Comparison of ENCODE assay signal across 3 cellular contexts in genomic region chr1:37255111-37255795, GRCh38.
TF ChIP-seq lines count a peak whose summit lies in the region.

No MANE protein-coding gene starts in this region.

TF ChIP-seq in SK-N-SH, 30 proteins besides CTCF, POLR2A, EP300 and RAD21:
- TF ChIP-seq, protein P1, sequence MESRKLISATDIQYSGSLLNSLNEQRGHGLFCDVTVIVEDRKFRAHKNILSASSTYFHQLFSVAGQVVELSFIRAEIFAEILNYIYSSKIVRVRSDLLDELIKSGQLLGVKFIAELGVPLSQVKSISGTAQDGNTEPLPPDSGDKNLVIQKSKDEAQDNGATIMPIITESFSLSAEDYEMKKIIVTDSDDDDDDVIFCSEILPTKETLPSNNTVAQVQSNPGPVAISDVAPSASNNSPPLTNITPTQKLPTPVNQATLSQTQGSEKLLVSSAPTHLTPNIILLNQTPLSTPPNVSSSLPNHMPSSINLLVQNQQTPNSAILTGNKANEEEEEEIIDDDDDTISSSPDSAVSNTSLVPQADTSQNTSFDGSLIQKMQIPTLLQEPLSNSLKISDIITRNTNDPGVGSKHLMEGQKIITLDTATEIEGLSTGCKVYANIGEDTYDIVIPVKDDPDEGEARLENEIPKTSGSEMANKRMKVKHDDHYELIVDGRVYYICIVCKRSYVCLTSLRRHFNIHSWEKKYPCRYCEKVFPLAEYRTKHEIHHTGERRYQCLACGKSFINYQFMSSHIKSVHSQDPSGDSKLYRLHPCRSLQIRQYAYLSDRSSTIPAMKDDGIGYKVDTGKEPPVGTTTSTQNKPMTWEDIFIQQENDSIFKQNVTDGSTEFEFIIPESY (IDR thresholded peaks at IDR 0.05; ENCODE audit: borderline replicate concordance, low read depth), result no peak
- TF ChIP-seq TCF12 (IDR thresholded peaks at IDR 0.05) (no peak), GATA2 (CRISPR knock-in tag; IDR thresholded peaks at IDR 0.05) (no peak), EZH2phosphoT487 (IDR thresholded peaks at IDR 0.05; ENCODE audit: borderline replicate concordance, low read depth) (no peak), USF1 (IDR thresholded peaks at IDR 0.05; ENCODE audit: borderline replicate concordance, low read depth) (no peak), NFIC (IDR thresholded peaks at IDR 0.05; ENCODE audit: borderline replicate concordance) (no peak), FOXJ3 (CRISPR knock-in tag; IDR thresholded peaks at IDR 0.05) (no peak), REST (IDR thresholded peaks at IDR 0.05; ENCODE audit: low read depth, low read length) (peak; percentile 77), TEAD4 (IDR thresholded peaks at IDR 0.05; ENCODE audit: borderline replicate concordance, insufficient read depth) (no peak)
TF ChIP-seq in SK-N-SH: peak in this region for 1.

TF ChIP-seq in SK-N-SH treated with all-trans-retinoic acid at 6 μM for 48 hours, 23 proteins besides CTCF, POLR2A, EP300 and RAD21 (continued from another document):
- TF ChIP-seq, protein P2, sequence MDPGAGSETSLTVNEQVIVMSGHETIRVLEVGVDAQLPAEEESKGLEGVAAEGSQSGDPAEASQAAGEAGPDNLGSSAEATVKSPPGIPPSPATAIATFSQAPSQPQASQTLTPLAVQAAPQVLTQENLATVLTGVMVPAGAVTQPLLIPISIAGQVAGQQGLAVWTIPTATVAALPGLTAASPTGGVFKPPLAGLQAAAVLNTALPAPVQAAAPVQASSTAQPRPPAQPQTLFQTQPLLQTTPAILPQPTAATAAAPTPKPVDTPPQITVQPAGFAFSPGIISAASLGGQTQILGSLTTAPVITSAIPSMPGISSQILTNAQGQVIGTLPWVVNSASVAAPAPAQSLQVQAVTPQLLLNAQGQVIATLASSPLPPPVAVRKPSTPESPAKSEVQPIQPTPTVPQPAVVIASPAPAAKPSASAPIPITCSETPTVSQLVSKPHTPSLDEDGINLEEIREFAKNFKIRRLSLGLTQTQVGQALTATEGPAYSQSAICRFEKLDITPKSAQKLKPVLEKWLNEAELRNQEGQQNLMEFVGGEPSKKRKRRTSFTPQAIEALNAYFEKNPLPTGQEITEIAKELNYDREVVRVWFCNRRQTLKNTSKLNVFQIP (CRISPR knock-in tag; IDR thresholded peaks at IDR 0.05; ENCODE audit: borderline replicate concordance, low read depth), result no peak
- TF ChIP-seq OSR1 (CRISPR knock-in tag; IDR thresholded peaks at IDR 0.05), result no peak
- no peak for TF ChIP-seq RARB (CRISPR knock-in tag; IDR thresholded peaks at IDR 0.05)
- no peak for TF ChIP-seq ZNF8 (CRISPR knock-in tag; IDR thresholded peaks at IDR 0.05)
- TF ChIP-seq, protein P3, sequence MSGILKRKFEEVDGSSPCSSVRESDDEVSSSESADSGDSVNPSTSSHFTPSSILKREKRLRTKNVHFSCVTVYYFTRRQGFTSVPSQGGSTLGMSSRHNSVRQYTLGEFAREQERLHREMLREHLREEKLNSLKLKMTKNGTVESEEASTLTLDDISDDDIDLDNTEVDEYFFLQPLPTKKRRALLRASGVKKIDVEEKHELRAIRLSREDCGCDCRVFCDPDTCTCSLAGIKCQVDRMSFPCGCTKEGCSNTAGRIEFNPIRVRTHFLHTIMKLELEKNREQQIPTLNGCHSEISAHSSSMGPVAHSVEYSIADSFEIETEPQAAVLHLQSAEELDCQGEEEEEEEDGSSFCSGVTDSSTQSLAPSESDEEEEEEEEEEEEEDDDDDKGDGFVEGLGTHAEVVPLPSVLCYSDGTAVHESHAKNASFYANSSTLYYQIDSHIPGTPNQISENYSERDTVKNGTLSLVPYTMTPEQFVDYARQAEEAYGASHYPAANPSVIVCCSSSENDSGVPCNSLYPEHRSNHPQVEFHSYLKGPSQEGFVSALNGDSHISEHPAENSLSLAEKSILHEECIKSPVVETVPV (CRISPR knock-in tag; IDR thresholded peaks at IDR 0.05), result no peak
- no peak for TF ChIP-seq TCF4 (CRISPR knock-in tag; IDR thresholded peaks at IDR 0.05; ENCODE audit: borderline replicate concordance)
- no peak for TF ChIP-seq TOX (CRISPR knock-in tag; IDR thresholded peaks at IDR 0.05; ENCODE audit: borderline replicate concordance)
- no peak for TF ChIP-seq ZNF70 (CRISPR knock-in tag; IDR thresholded peaks at IDR 0.05)
- TF ChIP-seq BACH2 (CRISPR knock-in tag; IDR thresholded peaks at IDR 0.05; ENCODE audit: borderline replicate concordance), result no peak
- TF ChIP-seq, protein P4, sequence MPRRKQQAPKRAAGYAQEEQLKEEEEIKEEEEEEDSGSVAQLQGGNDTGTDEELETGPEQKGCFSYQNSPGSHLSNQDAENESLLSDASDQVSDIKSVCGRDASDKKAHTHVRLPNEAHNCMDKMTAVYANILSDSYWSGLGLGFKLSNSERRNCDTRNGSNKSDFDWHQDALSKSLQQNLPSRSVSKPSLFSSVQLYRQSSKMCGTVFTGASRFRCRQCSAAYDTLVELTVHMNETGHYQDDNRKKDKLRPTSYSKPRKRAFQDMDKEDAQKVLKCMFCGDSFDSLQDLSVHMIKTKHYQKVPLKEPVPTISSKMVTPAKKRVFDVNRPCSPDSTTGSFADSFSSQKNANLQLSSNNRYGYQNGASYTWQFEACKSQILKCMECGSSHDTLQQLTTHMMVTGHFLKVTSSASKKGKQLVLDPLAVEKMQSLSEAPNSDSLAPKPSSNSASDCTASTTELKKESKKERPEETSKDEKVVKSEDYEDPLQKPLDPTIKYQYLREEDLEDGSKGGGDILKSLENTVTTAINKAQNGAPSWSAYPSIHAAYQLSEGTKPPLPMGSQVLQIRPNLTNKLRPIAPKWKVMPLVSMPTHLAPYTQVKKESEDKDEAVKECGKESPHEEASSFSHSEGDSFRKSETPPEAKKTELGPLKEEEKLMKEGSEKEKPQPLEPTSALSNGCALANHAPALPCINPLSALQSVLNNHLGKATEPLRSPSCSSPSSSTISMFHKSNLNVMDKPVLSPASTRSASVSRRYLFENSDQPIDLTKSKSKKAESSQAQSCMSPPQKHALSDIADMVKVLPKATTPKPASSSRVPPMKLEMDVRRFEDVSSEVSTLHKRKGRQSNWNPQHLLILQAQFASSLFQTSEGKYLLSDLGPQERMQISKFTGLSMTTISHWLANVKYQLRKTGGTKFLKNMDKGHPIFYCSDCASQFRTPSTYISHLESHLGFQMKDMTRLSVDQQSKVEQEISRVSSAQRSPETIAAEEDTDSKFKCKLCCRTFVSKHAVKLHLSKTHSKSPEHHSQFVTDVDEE (CRISPR knock-in tag; IDR thresholded peaks at IDR 0.05), result no peak
- no peak for TF ChIP-seq PPARA (CRISPR knock-in tag; IDR thresholded peaks at IDR 0.05; ENCODE audit: borderline replicate concordance)
- TF ChIP-seq SNAI2 (CRISPR knock-in tag; IDR thresholded peaks at IDR 0.05), result no peak
- TF ChIP-seq ZC3H10 (CRISPR knock-in tag; IDR thresholded peaks at IDR 0.05), result no peak
- TF ChIP-seq, protein P5, sequence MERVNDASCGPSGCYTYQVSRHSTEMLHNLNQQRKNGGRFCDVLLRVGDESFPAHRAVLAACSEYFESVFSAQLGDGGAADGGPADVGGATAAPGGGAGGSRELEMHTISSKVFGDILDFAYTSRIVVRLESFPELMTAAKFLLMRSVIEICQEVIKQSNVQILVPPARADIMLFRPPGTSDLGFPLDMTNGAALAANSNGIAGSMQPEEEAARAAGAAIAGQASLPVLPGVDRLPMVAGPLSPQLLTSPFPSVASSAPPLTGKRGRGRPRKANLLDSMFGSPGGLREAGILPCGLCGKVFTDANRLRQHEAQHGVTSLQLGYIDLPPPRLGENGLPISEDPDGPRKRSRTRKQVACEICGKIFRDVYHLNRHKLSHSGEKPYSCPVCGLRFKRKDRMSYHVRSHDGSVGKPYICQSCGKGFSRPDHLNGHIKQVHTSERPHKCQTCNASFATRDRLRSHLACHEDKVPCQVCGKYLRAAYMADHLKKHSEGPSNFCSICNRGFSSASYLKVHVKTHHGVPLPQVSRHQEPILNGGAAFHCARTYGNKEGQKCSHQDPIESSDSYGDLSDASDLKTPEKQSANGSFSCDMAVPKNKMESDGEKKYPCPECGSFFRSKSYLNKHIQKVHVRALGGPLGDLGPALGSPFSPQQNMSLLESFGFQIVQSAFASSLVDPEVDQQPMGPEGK (CRISPR knock-in tag; IDR thresholded peaks at IDR 0.05; ENCODE audit: borderline replicate concordance), result no peak

TF ChIP-seq in H1, 55 proteins besides CTCF, POLR2A, EP300 and RAD21 (continues in another document):
- TF ChIP-seq, protein P6, sequence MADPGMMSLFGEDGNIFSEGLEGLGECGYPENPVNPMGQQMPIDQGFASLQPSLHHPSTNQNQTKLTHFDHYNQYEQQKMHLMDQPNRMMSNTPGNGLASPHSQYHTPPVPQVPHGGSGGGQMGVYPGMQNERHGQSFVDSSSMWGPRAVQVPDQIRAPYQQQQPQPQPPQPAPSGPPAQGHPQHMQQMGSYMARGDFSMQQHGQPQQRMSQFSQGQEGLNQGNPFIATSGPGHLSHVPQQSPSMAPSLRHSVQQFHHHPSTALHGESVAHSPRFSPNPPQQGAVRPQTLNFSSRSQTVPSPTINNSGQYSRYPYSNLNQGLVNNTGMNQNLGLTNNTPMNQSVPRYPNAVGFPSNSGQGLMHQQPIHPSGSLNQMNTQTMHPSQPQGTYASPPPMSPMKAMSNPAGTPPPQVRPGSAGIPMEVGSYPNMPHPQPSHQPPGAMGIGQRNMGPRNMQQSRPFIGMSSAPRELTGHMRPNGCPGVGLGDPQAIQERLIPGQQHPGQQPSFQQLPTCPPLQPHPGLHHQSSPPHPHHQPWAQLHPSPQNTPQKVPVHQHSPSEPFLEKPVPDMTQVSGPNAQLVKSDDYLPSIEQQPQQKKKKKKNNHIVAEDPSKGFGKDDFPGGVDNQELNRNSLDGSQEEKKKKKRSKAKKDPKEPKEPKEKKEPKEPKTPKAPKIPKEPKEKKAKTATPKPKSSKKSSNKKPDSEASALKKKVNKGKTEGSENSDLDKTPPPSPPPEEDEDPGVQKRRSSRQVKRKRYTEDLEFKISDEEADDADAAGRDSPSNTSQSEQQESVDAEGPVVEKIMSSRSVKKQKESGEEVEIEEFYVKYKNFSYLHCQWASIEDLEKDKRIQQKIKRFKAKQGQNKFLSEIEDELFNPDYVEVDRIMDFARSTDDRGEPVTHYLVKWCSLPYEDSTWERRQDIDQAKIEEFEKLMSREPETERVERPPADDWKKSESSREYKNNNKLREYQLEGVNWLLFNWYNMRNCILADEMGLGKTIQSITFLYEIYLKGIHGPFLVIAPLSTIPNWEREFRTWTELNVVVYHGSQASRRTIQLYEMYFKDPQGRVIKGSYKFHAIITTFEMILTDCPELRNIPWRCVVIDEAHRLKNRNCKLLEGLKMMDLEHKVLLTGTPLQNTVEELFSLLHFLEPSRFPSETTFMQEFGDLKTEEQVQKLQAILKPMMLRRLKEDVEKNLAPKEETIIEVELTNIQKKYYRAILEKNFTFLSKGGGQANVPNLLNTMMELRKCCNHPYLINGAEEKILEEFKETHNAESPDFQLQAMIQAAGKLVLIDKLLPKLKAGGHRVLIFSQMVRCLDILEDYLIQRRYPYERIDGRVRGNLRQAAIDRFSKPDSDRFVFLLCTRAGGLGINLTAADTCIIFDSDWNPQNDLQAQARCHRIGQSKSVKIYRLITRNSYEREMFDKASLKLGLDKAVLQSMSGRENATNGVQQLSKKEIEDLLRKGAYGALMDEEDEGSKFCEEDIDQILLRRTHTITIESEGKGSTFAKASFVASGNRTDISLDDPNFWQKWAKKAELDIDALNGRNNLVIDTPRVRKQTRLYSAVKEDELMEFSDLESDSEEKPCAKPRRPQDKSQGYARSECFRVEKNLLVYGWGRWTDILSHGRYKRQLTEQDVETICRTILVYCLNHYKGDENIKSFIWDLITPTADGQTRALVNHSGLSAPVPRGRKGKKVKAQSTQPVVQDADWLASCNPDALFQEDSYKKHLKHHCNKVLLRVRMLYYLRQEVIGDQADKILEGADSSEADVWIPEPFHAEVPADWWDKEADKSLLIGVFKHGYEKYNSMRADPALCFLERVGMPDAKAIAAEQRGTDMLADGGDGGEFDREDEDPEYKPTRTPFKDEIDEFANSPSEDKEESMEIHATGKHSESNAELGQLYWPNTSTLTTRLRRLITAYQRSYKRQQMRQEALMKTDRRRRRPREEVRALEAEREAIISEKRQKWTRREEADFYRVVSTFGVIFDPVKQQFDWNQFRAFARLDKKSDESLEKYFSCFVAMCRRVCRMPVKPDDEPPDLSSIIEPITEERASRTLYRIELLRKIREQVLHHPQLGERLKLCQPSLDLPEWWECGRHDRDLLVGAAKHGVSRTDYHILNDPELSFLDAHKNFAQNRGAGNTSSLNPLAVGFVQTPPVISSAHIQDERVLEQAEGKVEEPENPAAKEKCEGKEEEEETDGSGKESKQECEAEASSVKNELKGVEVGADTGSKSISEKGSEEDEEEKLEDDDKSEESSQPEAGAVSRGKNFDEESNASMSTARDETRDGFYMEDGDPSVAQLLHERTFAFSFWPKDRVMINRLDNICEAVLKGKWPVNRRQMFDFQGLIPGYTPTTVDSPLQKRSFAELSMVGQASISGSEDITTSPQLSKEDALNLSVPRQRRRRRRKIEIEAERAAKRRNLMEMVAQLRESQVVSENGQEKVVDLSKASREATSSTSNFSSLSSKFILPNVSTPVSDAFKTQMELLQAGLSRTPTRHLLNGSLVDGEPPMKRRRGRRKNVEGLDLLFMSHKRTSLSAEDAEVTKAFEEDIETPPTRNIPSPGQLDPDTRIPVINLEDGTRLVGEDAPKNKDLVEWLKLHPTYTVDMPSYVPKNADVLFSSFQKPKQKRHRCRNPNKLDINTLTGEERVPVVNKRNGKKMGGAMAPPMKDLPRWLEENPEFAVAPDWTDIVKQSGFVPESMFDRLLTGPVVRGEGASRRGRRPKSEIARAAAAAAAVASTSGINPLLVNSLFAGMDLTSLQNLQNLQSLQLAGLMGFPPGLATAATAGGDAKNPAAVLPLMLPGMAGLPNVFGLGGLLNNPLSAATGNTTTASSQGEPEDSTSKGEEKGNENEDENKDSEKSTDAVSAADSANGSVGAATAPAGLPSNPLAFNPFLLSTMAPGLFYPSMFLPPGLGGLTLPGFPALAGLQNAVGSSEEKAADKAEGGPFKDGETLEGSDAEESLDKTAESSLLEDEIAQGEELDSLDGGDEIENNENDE (IDR thresholded peaks at IDR 0.05; ENCODE audit: insufficient replicate concordance, low read length), result no peak
- TF ChIP-seq SP2 (IDR thresholded peaks at IDR 0.05; ENCODE audit: low read length) (no peak), CHD2 (IDR thresholded peaks at IDR 0.05; ENCODE audit: low read length) (0 out of 2 replicates have a peak, but pooled peaks have one; percentile 21), TAF7 (optimal IDR thresholded peaks at IDR 0.05; ENCODE audit: borderline replicate concordance, low read depth, low read length) (peak; percentile 52), SIN3A (conservative IDR thresholded peaks at IDR 0.05 in 1 of 2, IDR thresholded peaks at IDR 0.05 in 1 of 2; ENCODE audit: low read depth in 1 of 2, low read length in 2 of 2) (peak; percentile 98 to 99), NANOG (IDR thresholded peaks at IDR 0.05; ENCODE audit: insufficient read depth, low read depth, low read length, poor library complexity, severe bottlenecking) (peak; percentile 9), TEAD4 (IDR thresholded peaks at IDR 0.05; ENCODE audit: low read depth, low read length) (peak; percentile 72), SAP30 (IDR thresholded peaks at IDR 0.05; ENCODE audit: insufficient read depth, insufficient replicate concordance, low read length) (peak; percentile 96), EZH2 (IDR thresholded peaks at IDR 0.05; ENCODE audit: low read depth, low read length, severe bottlenecking) (no peak), HDAC2 (IDR thresholded peaks at IDR 0.05; ENCODE audit: borderline replicate concordance in 1 of 2, low read depth in 2 of 2, low read length in 2 of 2) (peak; percentile 90 to 98), SIRT6 (IDR thresholded peaks at IDR 0.05; ENCODE audit: low read length) (no peak), KDM4A (IDR thresholded peaks at IDR 0.05; ENCODE audit: low read depth, low read length, severe bottlenecking) (no peak), KDM1A (IDR thresholded peaks at IDR 0.05; ENCODE audit: borderline replicate concordance, low read length) (no peak), CREB1 (IDR thresholded peaks at IDR 0.05) (peak; percentile 53; the same call in 1 of the 2 replicates), SP1 (IDR thresholded peaks at IDR 0.05; ENCODE audit: low read depth, low read length) (peak; percentile 42; the same call in 1 of the 2 replicates), RBBP5 (IDR thresholded peaks at IDR 0.05; ENCODE audit: borderline replicate concordance, low read depth, low read length) (no peak)
- TF ChIP-seq, protein P7, sequence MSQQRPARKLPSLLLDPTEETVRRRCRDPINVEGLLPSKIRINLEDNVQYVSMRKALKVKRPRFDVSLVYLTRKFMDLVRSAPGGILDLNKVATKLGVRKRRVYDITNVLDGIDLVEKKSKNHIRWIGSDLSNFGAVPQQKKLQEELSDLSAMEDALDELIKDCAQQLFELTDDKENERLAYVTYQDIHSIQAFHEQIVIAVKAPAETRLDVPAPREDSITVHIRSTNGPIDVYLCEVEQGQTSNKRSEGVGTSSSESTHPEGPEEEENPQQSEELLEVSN (IDR thresholded peaks at IDR 0.05), result peak; percentile 55
